In genomic region chr22:41524809-41525449, GRCh38 we compare ENCODE assay signal across 8 cellular contexts.
A peak's percentile ranks its signal among the peaks of the same experiment; 100 is the strongest.
DNase-seq lines count a peak whose midpoint lies in the region; ATAC-seq lines count a peak whose summit lies in the region.

No MANE protein-coding gene starts in this region.

- no peak overlapping the region for H3K4me3 Mint-ChIP-seq in memory B cell
- peak overlapping the region in 1 of 2 donors; percentile 31 for H3K4me3 Mint-ChIP-seq in stimulated activated naive CD8-positive, alpha-beta T cell treated with anti-CD3 and anti-CD28 coated beads, Interleukin-15, amount 100 ng/mL, for 72 hours

- DNase-seq in SIG-M5 treated with dmso at 0.1 percent for 504 hours (lab: John Stamatoyannopoulos, UW; ENCODE audit: unreplicated experiment) (peak; percentile 12), SIG-M5 (lab: John Stamatoyannopoulos, UW) (no peak), memory B cell (ENCODE audit: low spot score in 2 of 2) (no peak), NCI-H524 (lab: John Stamatoyannopoulos, UW) (no peak), HuH-7.5 (ENCODE audit: low spot score) (no peak)
- DNase-seq in activated naive CD4-positive, alpha-beta T cell treated with anti-CD3 and anti-CD28 coated beads, Interleukin-2, amount 50 U/mL, for 16 hours: peak; percentile 66
- peak; percentile 30 to 57 for DNase-seq in stimulated activated naive CD8-positive, alpha-beta T cell treated with anti-CD3 and anti-CD28 coated beads, Interleukin-15, amount 100 ng/mL, for 72 hours

- no peaks in the 10 kb centered on the region for H3K9me3 Mint-ChIP-seq in memory B cell
- no peaks in the 10 kb centered on the region for H3K9me3 Mint-ChIP-seq in stimulated activated naive CD8-positive, alpha-beta T cell treated with anti-CD3 and anti-CD28 coated beads, Interleukin-15, amount 100 ng/mL, for 72 hours

- ATAC-seq in memory B cell (ENCODE audit: low read depth): peak; percentile 68
- ATAC-seq in stimulated activated naive CD8-positive, alpha-beta T cell treated with anti-CD3 and anti-CD28 coated beads, Interleukin-15, amount 100 ng/mL, for 72 hours: peak; percentile 83
- ATAC-seq in HG02763 (IDR thresholded peaks at IDR 0.05; ENCODE audit: unreplicated experiment): no peak

- H3K36me3 Mint-ChIP-seq in memory B cell: peaks cover 13% of the 10 kb centered on the region

- no peaks in the 10 kb centered on the region for H3K27me3 Mint-ChIP-seq in memory B cell
- no peaks in the 10 kb centered on the region for H3K27me3 Mint-ChIP-seq in stimulated activated naive CD8-positive, alpha-beta T cell treated with anti-CD3 and anti-CD28 coated beads, Interleukin-15, amount 100 ng/mL, for 72 hours

- peaks cover 8% of the 10 kb centered on the region for H3K4me1 Mint-ChIP-seq in memory B cell
- H3K4me1 Mint-ChIP-seq in stimulated activated naive CD8-positive, alpha-beta T cell treated with anti-CD3 and anti-CD28 coated beads, Interleukin-15, amount 100 ng/mL, for 72 hours: peaks cover 28% of the 10 kb centered on the region

- H3K27ac Mint-ChIP-seq in memory B cell: no peak overlapping the region
- peak overlapping the region; percentile 65 to 93 for H3K27ac Mint-ChIP-seq in stimulated activated naive CD8-positive, alpha-beta T cell treated with anti-CD3 and anti-CD28 coated beads, Interleukin-15, amount 100 ng/mL, for 72 hours

Comparison
In these comparisons a context has a peak if more than half of its experiments do, and no peak if none do; other contexts are left out.
1. DNase-seq: peak in SIG-M5 treated with dmso at 0.1 percent for 504 hours (single experiment), activated naive CD4-positive, alpha-beta T cell treated with anti-CD3 and anti-CD28 coated beads, Interleukin-2, amount 50 U/mL, for 16 hours (single experiment) and stimulated activated naive CD8-positive, alpha-beta T cell treated with anti-CD3 and anti-CD28 coated beads, Interleukin-15, amount 100 ng/mL, for 72 hours (2 of 2); none in SIG-M5 (single experiment), memory B cell (0 of 2), NCI-H524 (0 of 2) and HuH-7.5 (single experiment).